Comparison of ENCODE assay signal across 1 cellular context in genomic region chr7:150361807-150362621, GRCh38.
TF ChIP-seq lines count a peak whose summit lies in the region.

No MANE protein-coding gene starts in this region.

TF ChIP-seq in WTC11, 78 proteins besides CTCF, POLR2A, EP300 and RAD21 (continued from another document):
- TF ChIP-seq PRDM15 (CRISPR knock-in tag; IDR thresholded peaks at IDR 0.05): no peak
- no peak for TF ChIP-seq FOXJ3 (CRISPR knock-in tag; IDR thresholded peaks at IDR 0.05; ENCODE audit: borderline replicate concordance)
- TF ChIP-seq GABPB1 (CRISPR knock-in tag; IDR thresholded peaks at IDR 0.05): no peak
- TF ChIP-seq MAX (CRISPR knock-in tag; IDR thresholded peaks at IDR 0.05): no peak
- no peak for TF ChIP-seq JUN (CRISPR knock-in tag; IDR thresholded peaks at IDR 0.05)
- TF ChIP-seq MLX (CRISPR knock-in tag; IDR thresholded peaks at IDR 0.05): no peak
- no peak for TF ChIP-seq FOXP4 (CRISPR knock-in tag; IDR thresholded peaks at IDR 0.05)
